Comparison of ENCODE assay signal across 10 cellular contexts in genomic region chr19:39246951-39247669, GRCh38. TPM values are rescaled to one million over a fixed set of nuclear protein-coding genes. Genes with fewer than 3 reads are reported as not detected.
A peak's percentile ranks its signal among the peaks of the same experiment; 100 is the strongest.
DNase-seq lines count a peak whose midpoint lies in the region; ATAC-seq, FAIRE-seq and TF ChIP-seq lines count a peak whose summit lies in the region.
"Had no signal": no experiment of that assay in that cellular context is flagged by ENCODE, and none has a peak within 500 bp of the region (broad histone marks: within the 10 kb centered on the region; RNA-seq: fewer than 3 reads in every experiment).

No MANE protein-coding gene starts in this region.

- H3K27ac ChIP-seq in endothelial cell of umbilical vein (ENCODE audit: insufficient read depth, low read depth, low read length) (no peak overlapping the region), osteoblast (ENCODE audit: low read depth, low read length) (no peak overlapping the region)

- CTCF ChIA-PET in endothelial cell of umbilical vein (lab: Charles Lee) = no interaction called here

- H3K36me3 ChIP-seq in endothelial cell of umbilical vein (ENCODE audit: control insufficient read depth in 2 of 2, extremely low read depth in 1 of 2, insufficient read depth in 2 of 2, low read length in 2 of 2) (no peaks in the 10 kb centered on the region), osteoblast (ENCODE audit: insufficient read depth, low read length) (no peaks in the 10 kb centered on the region)

- no peak overlapping the region for H3K9ac ChIP-seq in endothelial cell of umbilical vein (replicated peaks; ENCODE audit: extremely low read depth, insufficient read depth, low read length)

- H3K27me3 ChIP-seq in endothelial cell of umbilical vein (ENCODE audit: control insufficient read depth in 2 of 2, insufficient read depth in 2 of 2, low read length in 2 of 2) = peaks cover 28 to 34% of the 10 kb centered on the region in 2 experiments
- H3K27me3 ChIP-seq in osteoblast (ENCODE audit: insufficient read depth, low read length) = peaks cover 30% of the 10 kb centered on the region

- no peak overlapping the region for H3K4me2 ChIP-seq in endothelial cell of umbilical vein (ENCODE audit: insufficient read depth, low read length)
- no peak overlapping the region for H3K4me2 ChIP-seq in osteoblast (ENCODE audit: insufficient read depth, low read length)

- POLR2A ChIA-PET in endothelial cell of umbilical vein (lab: Charles Lee) = no interaction called here

- H3K79me2 ChIP-seq in endothelial cell of umbilical vein (ENCODE audit: control insufficient read depth, insufficient read depth, low read length) (no peaks in the 10 kb centered on the region), osteoblast (ENCODE audit: insufficient read depth, low read length) (no peaks in the 10 kb centered on the region)

- dilution Hi-C loops in endothelial cell of umbilical vein (cut with MboI; ENCODE audit: extremely low pct_ligation_motif_present, low sequenced_read_pairs) = no loop called here

- H3K4me1 ChIP-seq in endothelial cell of umbilical vein (ENCODE audit: control insufficient read depth, extremely low read depth, insufficient read depth, low read length) (no peaks in the 10 kb centered on the region), osteoblast (ENCODE audit: insufficient read depth, low read length) (no peaks in the 10 kb centered on the region)

- peak; percentile 26 for FAIRE-seq in endothelial cell of umbilical vein (lab: Jason Lieb, UNC)
- FAIRE-seq: endometrium had no signal

- intact Hi-C loops in endothelial cell of umbilical vein (cut with micrococcal nuclease) = no loop called here

- H3K9me1 ChIP-seq in endothelial cell of umbilical vein (replicated peaks; ENCODE audit: control insufficient read depth, extremely low read depth, insufficient read depth, low read length) = no peaks in the 10 kb centered on the region

- H3K9me3 ChIP-seq in endothelial cell of umbilical vein (replicated peaks; ENCODE audit: control insufficient read depth, insufficient read depth, low read length) (no peaks in the 10 kb centered on the region), osteoblast (ENCODE audit: low read depth, low read length) (no peaks in the 10 kb centered on the region)

- TF ChIP-seq POLR2A in endothelial cell of umbilical vein (IDR thresholded peaks at IDR 0.05; ENCODE audit: low read depth, low read length) = no peak

- H4K20me1 ChIP-seq in endothelial cell of umbilical vein (replicated peaks; ENCODE audit: control insufficient read depth, extremely low read depth, insufficient read depth, low read length) = no peaks in the 10 kb centered on the region
- no peaks in the 10 kb centered on the region for H4K20me1 ChIP-seq in osteoblast (ENCODE audit: insufficient read depth, low read length)

- H3K4me3 ChIP-seq in endothelial cell of umbilical vein (replicated peaks in 1 of 3; ENCODE audit: insufficient read depth in 1 of 3, low read depth in 1 of 3, low read length in 3 of 3) = no peak overlapping the region
- H3K4me3 ChIP-seq in osteoblast (ENCODE audit: insufficient read depth, low read length) = no peak overlapping the region

- ATAC-seq in HG02678 (IDR thresholded peaks at IDR 0.05; ENCODE audit: unreplicated experiment) (no peak), SK-N-SH treated with all-trans-retinoic acid at 6 μM for 48 hours (no peak; the same call in 2 of the 3 replicates), left lobe of liver (no peak)

- no TSS peak for BruUV-seq in endothelial cell of umbilical vein (replicated peaks; lab: Mats Ljungman, UMichigan)

- TF ChIP-seq CTCF in endothelial cell of umbilical vein (IDR thresholded peaks at IDR 0.05; ENCODE audit: extremely low read depth in 1 of 2, insufficient read depth in 1 of 2, low read depth in 1 of 2, low read length in 2 of 2) = no peak
- no peak for TF ChIP-seq CTCF in osteoblast (IDR thresholded peaks at IDR 0.05; ENCODE audit: extremely low read depth, low read depth, low read length)

- H2AFZ ChIP-seq in endothelial cell of umbilical vein (ENCODE audit: low read depth, low read length) = peak overlapping the region; percentile 62
- no peak overlapping the region for H2AFZ ChIP-seq in osteoblast (ENCODE audit: low read length)

- DNase-seq in ELF-1 (ENCODE audit: low read depth, low spot score) = peak; percentile 50
- DNase-seq in RPMI8226 = peak; percentile 10
- DNase-seq in endothelial cell of umbilical vein (ENCODE audit: low read depth, low spot score) = peak; percentile 13
- peak; percentile 86 for DNase-seq in osteoblast (ENCODE audit: insufficient read length, low spot score, missing footprints)
- DNase-seq in left lobe of liver (ENCODE audit: low spot score) = no peak
- no peak for DNase-seq in SIG-M5 (lab: John Stamatoyannopoulos, UW)
- DNase-seq: SW 1271 had no signal

TF ChIP-seq in endothelial cell of umbilical vein, 7 proteins besides CTCF, POLR2A, EP300 and RAD21 (continues in another document):
- TF ChIP-seq, protein P1, sequence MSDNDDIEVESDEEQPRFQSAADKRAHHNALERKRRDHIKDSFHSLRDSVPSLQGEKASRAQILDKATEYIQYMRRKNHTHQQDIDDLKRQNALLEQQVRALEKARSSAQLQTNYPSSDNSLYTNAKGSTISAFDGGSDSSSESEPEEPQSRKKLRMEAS (IDR thresholded peaks at IDR 0.05; ENCODE audit: insufficient read depth, insufficient read length) = no peak
- TF ChIP-seq EZH2 (IDR thresholded peaks at IDR 0.05; ENCODE audit: borderline replicate concordance, low read depth, low read length, severe bottlenecking) (no peak), GATA2 (IDR thresholded peaks at IDR 0.05; ENCODE audit: insufficient read depth, insufficient read length, low read depth, low read length) (no peak)

RNA-seq across cellular contexts. Expression of gene IFNL4, which starts 1.5 kb away (rescaled TPM):
- total RNA-seq in endothelial cell of umbilical vein = not detected in 2 replicates
- polyA plus RNA-seq in endothelial cell of umbilical vein = not detected in 2 replicates
- polyA plus RNA-seq in endothelial cell of umbilical vein (2011; cell fraction: cytosol; rRNA removed) = not detected in 2 replicates
- polyA plus RNA-seq in endothelial cell of umbilical vein (2011; cell fraction: nucleus; rRNA removed) = not detected in 2 replicates
- polyA plus RNA-seq in endothelial cell of umbilical vein (2012) = not detected in 2 replicates
- polyA minus RNA-seq in endothelial cell of umbilical vein = not detected in 2 replicates
- not detected for polyA minus RNA-seq in endothelial cell of umbilical vein (2011; cell fraction: cytosol; rRNA and poly(A)+ RNA removed)
- polyA minus RNA-seq in endothelial cell of umbilical vein (2011; cell fraction: nucleus; rRNA and poly(A)+ RNA removed) = not detected in 2 replicates
- not detected in 2 replicates for total RNA-seq in osteoblast
- not detected for total RNA-seq in left lobe of liver

RNA-seq across cellular contexts. Expression of gene IFNL3, which starts 2.3 kb away (rescaled TPM):
- total RNA-seq in endothelial cell of umbilical vein (not detected in 2 replicates), osteoblast (not detected in 2 replicates), left lobe of liver (not detected)
- not detected in 2 replicates for polyA plus RNA-seq in endothelial cell of umbilical vein
- polyA plus RNA-seq in endothelial cell of umbilical vein (2011; cell fraction: cytosol; rRNA removed) = not detected in 2 replicates
- polyA plus RNA-seq in endothelial cell of umbilical vein (2011; cell fraction: nucleus; rRNA removed) = not detected in 2 replicates
- polyA plus RNA-seq in endothelial cell of umbilical vein (2012) = not detected in 2 replicates
- polyA minus RNA-seq in endothelial cell of umbilical vein = not detected in 2 replicates
- not detected for polyA minus RNA-seq in endothelial cell of umbilical vein (2011; cell fraction: cytosol; rRNA and poly(A)+ RNA removed)
- polyA minus RNA-seq in endothelial cell of umbilical vein (2011; cell fraction: nucleus; rRNA and poly(A)+ RNA removed) = not detected in 2 replicates

RNA-seq across cellular contexts. Expression of gene IFNL2, which starts 21.1 kb away (rescaled TPM):
- not detected in 2 replicates for total RNA-seq in endothelial cell of umbilical vein
- not detected in 2 replicates for polyA plus RNA-seq in endothelial cell of umbilical vein
- not detected in 2 replicates for polyA plus RNA-seq in endothelial cell of umbilical vein (2011; cell fraction: cytosol; rRNA removed)
- polyA plus RNA-seq in endothelial cell of umbilical vein (2011; cell fraction: nucleus; rRNA removed) = not detected in 2 replicates
- not detected in 2 replicates for polyA plus RNA-seq in endothelial cell of umbilical vein (2012)
- polyA minus RNA-seq in endothelial cell of umbilical vein = not detected in 2 replicates
- not detected for polyA minus RNA-seq in endothelial cell of umbilical vein (2011; cell fraction: cytosol; rRNA and poly(A)+ RNA removed)
- not detected in 2 replicates for polyA minus RNA-seq in endothelial cell of umbilical vein (2011; cell fraction: nucleus; rRNA and poly(A)+ RNA removed)
- total RNA-seq in osteoblast = not detected in 2 replicates
- not detected for total RNA-seq in left lobe of liver

RNA-seq across cellular contexts. Expression of gene SYCN, which starts 43.0 kb away (rescaled TPM):
- total RNA-seq in endothelial cell of umbilical vein (not detected in 2 replicates), osteoblast (not detected in 2 replicates), left lobe of liver (1.6 TPM)
- polyA plus RNA-seq in endothelial cell of umbilical vein = not detected in 2 replicates
- not detected in 2 replicates for polyA plus RNA-seq in endothelial cell of umbilical vein (2011; cell fraction: cytosol; rRNA removed)
- polyA plus RNA-seq in endothelial cell of umbilical vein (2011; cell fraction: nucleus; rRNA removed) = not detected in 2 replicates
- not detected in 2 replicates for polyA plus RNA-seq in endothelial cell of umbilical vein (2012)
- polyA minus RNA-seq in endothelial cell of umbilical vein = not detected in 2 replicates
- polyA minus RNA-seq in endothelial cell of umbilical vein (2011; cell fraction: cytosol; rRNA and poly(A)+ RNA removed) = not detected
- polyA minus RNA-seq in endothelial cell of umbilical vein (2011; cell fraction: nucleus; rRNA and poly(A)+ RNA removed) = not detected in 2 replicates

RNA-seq across cellular contexts. Expression of gene IFNL1, which starts 49.1 kb away (rescaled TPM):
- total RNA-seq in endothelial cell of umbilical vein (not detected in 2 replicates), osteoblast (not detected in 2 replicates), left lobe of liver (not detected)
- not detected in 2 replicates for polyA plus RNA-seq in endothelial cell of umbilical vein
- polyA plus RNA-seq in endothelial cell of umbilical vein (2011; cell fraction: cytosol; rRNA removed) = not detected in 2 replicates
- polyA plus RNA-seq in endothelial cell of umbilical vein (2011; cell fraction: nucleus; rRNA removed) = not detected in 2 replicates
- polyA plus RNA-seq in endothelial cell of umbilical vein (2012) = not detected in 2 replicates
- polyA minus RNA-seq in endothelial cell of umbilical vein = not detected in 2 replicates
- not detected for polyA minus RNA-seq in endothelial cell of umbilical vein (2011; cell fraction: cytosol; rRNA and poly(A)+ RNA removed)
- not detected in 2 replicates for polyA minus RNA-seq in endothelial cell of umbilical vein (2011; cell fraction: nucleus; rRNA and poly(A)+ RNA removed)

Comparison
In these comparisons a context has a peak if more than half of its experiments do, and no peak if none do; other contexts are left out.
1. DNase-seq: peak in ELF-1 (single experiment), RPMI8226 (single experiment), endothelial cell of umbilical vein (single experiment) and osteoblast (single experiment); none in left lobe of liver (single experiment) and SIG-M5 (single experiment).